1 cellular context compared by ENCODE assay signal in the genomic region with DNA sequence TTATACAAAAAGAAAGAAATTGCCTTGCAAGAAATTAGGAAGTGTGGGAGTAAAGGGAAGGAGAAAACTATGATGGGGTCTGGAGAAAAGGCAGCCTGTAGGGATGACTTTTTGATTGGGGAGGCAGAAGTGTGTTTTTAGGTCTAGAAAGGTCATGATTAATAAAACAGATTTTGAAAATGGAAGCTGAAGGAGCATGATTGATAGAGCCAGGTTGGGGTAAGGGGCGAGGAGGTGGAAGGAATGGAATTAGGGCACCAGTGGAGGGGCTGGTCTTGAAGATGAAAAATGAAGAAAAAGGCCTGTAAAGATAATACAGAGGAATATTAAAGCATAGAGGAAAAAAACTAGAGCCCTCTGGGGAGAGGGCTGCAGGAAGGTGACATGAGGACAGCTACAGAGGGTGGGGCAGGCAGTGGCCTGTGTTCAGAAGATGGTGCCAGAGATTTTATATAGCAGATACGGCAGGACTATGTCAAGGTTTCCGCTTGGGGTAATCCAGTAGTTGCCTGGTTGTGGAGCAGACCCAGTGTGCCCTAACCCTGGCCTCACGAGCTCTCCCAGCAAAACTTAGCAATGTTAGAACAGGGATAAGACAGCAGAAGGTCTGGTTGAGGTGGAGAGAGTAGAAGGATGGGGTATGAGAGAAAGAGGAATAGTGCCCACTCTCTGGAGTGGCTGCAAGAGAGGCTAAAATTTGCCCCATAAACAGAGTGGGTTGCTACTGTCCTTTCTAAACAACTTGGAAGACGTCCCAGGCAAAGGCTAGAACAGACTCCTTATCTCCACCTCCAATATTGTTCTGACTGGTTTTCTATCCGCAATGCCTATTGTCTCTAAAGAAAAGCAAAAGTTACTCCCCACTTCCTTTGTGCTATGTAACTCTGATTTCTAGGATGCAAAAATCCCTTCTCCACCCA.
TF ChIP-seq lines count a peak whose summit lies in the region.

No MANE protein-coding gene starts in this region.

TF ChIP-seq in K562, 482 proteins besides CTCF, POLR2A, EP300 and RAD21 (continues in another document):
- TF ChIP-seq SMAD1 (IDR thresholded peaks at IDR 0.05; ENCODE audit: low read depth, low read length, partially characterized antibody): no peak
- TF ChIP-seq, protein P1, sequence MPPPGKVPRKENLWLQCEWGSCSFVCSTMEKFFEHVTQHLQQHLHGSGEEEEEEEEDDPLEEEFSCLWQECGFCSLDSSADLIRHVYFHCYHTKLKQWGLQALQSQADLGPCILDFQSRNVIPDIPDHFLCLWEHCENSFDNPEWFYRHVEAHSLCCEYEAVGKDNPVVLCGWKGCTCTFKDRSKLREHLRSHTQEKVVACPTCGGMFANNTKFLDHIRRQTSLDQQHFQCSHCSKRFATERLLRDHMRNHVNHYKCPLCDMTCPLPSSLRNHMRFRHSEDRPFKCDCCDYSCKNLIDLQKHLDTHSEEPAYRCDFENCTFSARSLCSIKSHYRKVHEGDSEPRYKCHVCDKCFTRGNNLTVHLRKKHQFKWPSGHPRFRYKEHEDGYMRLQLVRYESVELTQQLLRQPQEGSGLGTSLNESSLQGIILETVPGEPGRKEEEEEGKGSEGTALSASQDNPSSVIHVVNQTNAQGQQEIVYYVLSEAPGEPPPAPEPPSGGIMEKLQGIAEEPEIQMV (tag; conservative IDR thresholded peaks at IDR 0.05; ENCODE audit: low read depth): 0 out of 2 replicates have a peak, but pooled peaks have one; percentile 24
- no peak for TF ChIP-seq NCOA4 (IDR thresholded peaks at IDR 0.05; ENCODE audit: partially characterized antibody)
- peak; percentile 35; the same call in 1 of the 2 replicates for TF ChIP-seq FOSL1 (tag; conservative IDR thresholded peaks at IDR 0.05)
- TF ChIP-seq, protein P2, sequence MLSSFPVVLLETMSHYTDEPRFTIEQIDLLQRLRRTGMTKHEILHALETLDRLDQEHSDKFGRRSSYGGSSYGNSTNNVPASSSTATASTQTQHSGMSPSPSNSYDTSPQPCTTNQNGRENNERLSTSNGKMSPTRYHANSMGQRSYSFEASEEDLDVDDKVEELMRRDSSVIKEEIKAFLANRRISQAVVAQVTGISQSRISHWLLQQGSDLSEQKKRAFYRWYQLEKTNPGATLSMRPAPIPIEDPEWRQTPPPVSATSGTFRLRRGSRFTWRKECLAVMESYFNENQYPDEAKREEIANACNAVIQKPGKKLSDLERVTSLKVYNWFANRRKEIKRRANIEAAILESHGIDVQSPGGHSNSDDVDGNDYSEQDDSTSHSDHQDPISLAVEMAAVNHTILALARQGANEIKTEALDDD (IDR thresholded peaks at IDR 0.05): peak; percentile 82
- TF ChIP-seq NCOA1 (IDR thresholded peaks at IDR 0.05; ENCODE audit: low read depth): peak; percentile 22; the same call in 1 of the 2 replicates
- TF ChIP-seq, protein P3, sequence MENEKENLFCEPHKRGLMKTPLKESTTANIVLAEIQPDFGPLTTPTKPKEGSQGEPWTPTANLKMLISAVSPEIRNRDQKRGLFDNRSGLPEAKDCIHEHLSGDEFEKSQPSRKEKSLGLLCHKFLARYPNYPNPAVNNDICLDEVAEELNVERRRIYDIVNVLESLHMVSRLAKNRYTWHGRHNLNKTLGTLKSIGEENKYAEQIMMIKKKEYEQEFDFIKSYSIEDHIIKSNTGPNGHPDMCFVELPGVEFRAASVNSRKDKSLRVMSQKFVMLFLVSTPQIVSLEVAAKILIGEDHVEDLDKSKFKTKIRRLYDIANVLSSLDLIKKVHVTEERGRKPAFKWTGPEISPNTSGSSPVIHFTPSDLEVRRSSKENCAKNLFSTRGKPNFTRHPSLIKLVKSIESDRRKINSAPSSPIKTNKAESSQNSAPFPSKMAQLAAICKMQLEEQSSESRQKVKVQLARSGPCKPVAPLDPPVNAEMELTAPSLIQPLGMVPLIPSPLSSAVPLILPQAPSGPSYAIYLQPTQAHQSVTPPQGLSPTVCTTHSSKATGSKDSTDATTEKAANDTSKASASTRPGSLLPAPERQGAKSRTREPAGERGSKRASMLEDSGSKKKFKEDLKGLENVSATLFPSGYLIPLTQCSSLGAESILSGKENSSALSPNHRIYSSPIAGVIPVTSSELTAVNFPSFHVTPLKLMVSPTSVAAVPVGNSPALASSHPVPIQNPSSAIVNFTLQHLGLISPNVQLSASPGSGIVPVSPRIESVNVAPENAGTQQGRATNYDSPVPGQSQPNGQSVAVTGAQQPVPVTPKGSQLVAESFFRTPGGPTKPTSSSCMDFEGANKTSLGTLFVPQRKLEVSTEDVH (IDR thresholded peaks at IDR 0.05; ENCODE audit: low read depth, partially characterized antibody): no peak
- TF ChIP-seq HDAC2 (IDR thresholded peaks at IDR 0.05): peak; percentile 66; the same call in 1 of the 2 replicates
- TF ChIP-seq MEF2D (tag; conservative IDR thresholded peaks at IDR 0.05; ENCODE audit: low read depth): peak; percentile 28; the same call in 1 of the 2 replicates
- TF ChIP-seq KLF1 (tag; IDR thresholded peaks at IDR 0.05): peak; percentile 67; the same call in 1 of the 2 replicates
- TF ChIP-seq SMARCE1 (IDR thresholded peaks at IDR 0.05): peak; percentile 60; the same call in 1 of the 2 replicates
- TF ChIP-seq HSF4 (CRISPR knock-in tag; IDR thresholded peaks at IDR 0.05; ENCODE audit: borderline replicate concordance): no peak
- TF ChIP-seq JUND (IDR thresholded peaks at IDR 0.05; ENCODE audit: borderline replicate concordance, low read depth, low read length): peak; percentile 16; the same call in 1 of the 2 replicates
- TF ChIP-seq JUND (tag; IDR thresholded peaks at IDR 0.05; ENCODE audit: borderline replicate concordance, low read depth, low read length): no peak; the same call in 2 of the 3 replicates
- TF ChIP-seq ZSCAN29 (IDR thresholded peaks at IDR 0.05): no peak
- TF ChIP-seq, protein P4, sequence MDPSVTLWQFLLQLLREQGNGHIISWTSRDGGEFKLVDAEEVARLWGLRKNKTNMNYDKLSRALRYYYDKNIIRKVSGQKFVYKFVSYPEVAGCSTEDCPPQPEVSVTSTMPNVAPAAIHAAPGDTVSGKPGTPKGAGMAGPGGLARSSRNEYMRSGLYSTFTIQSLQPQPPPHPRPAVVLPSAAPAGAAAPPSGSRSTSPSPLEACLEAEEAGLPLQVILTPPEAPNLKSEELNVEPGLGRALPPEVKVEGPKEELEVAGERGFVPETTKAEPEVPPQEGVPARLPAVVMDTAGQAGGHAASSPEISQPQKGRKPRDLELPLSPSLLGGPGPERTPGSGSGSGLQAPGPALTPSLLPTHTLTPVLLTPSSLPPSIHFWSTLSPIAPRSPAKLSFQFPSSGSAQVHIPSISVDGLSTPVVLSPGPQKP (CRISPR knock-in tag; IDR thresholded peaks at IDR 0.05): no peak
- TF ChIP-seq, protein P5, sequence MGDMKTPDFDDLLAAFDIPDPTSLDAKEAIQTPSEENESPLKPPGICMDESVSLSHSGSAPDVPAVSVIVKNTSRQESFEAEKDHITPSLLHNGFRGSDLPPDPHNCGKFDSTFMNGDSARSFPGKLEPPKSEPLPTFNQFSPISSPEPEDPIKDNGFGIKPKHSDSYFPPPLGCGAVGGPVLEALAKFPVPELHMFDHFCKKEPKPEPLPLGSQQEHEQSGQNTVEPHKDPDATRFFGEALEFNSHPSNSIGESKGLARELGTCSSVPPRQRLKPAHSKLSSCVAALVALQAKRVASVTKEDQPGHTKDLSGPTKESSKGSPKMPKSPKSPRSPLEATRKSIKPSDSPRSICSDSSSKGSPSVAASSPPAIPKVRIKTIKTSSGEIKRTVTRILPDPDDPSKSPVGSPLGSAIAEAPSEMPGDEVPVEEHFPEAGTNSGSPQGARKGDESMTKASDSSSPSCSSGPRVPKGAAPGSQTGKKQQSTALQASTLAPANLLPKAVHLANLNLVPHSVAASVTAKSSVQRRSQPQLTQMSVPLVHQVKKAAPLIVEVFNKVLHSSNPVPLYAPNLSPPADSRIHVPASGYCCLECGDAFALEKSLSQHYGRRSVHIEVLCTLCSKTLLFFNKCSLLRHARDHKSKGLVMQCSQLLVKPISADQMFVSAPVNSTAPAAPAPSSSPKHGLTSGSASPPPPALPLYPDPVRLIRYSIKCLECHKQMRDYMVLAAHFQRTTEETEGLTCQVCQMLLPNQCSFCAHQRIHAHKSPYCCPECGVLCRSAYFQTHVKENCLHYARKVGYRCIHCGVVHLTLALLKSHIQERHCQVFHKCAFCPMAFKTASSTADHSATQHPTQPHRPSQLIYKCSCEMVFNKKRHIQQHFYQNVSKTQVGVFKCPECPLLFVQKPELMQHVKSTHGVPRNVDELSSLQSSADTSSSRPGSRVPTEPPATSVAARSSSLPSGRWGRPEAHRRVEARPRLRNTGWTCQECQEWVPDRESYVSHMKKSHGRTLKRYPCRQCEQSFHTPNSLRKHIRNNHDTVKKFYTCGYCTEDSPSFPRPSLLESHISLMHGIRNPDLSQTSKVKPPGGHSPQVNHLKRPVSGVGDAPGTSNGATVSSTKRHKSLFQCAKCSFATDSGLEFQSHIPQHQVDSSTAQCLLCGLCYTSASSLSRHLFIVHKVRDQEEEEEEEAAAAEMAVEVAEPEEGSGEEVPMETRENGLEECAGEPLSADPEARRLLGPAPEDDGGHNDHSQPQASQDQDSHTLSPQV (IDR thresholded peaks at IDR 0.05): peak; percentile 67
- peak; percentile 74; the same call in 1 of the 2 replicates for TF ChIP-seq CTBP1 (IDR thresholded peaks at IDR 0.05; ENCODE audit: borderline replicate concordance)
- TF ChIP-seq NCOR1 (IDR thresholded peaks at IDR 0.05): peak; percentile 25; the same call in 1 of the 2 replicates
- TF ChIP-seq CBFA2T2 (conservative IDR thresholded peaks at IDR 0.05): 0 out of 2 replicates have a peak, but pooled peaks have one; percentile 22
- TF ChIP-seq RBM39 (optimal IDR thresholded peaks at IDR 0.05; ENCODE audit: low read depth, low read length): no peak
- TF ChIP-seq ARID1B (IDR thresholded peaks at IDR 0.05): peak; percentile 67
- TF ChIP-seq NR4A1 (CRISPR knock-in tag; IDR thresholded peaks at IDR 0.05): no peak
- peak; percentile 73 for TF ChIP-seq NR4A1 (tag; IDR thresholded peaks at IDR 0.05)
- TF ChIP-seq, protein P6, sequence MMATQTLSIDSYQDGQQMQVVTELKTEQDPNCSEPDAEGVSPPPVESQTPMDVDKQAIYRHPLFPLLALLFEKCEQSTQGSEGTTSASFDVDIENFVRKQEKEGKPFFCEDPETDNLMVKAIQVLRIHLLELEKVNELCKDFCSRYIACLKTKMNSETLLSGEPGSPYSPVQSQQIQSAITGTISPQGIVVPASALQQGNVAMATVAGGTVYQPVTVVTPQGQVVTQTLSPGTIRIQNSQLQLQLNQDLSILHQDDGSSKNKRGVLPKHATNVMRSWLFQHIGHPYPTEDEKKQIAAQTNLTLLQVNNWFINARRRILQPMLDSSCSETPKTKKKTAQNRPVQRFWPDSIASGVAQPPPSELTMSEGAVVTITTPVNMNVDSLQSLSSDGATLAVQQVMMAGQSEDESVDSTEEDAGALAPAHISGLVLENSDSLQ (IDR thresholded peaks at IDR 0.05): peak; percentile 40; the same call in 1 of the 2 replicates
- peak; percentile 75 for TF ChIP-seq ETV1 (tag; conservative IDR thresholded peaks at IDR 0.05; ENCODE audit: low read depth)
- TF ChIP-seq, protein P7, sequence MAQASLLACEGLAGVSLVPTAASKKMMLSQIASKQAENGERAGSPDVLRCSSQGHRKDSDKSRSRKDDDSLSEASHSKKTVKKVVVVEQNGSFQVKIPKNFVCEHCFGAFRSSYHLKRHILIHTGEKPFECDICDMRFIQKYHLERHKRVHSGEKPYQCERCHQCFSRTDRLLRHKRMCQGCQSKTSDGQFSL (CRISPR knock-in tag; IDR thresholded peaks at IDR 0.05): no peak
- TF ChIP-seq, protein P7 (tag; IDR thresholded peaks at IDR 0.05): peak in 1 of 2 experiments; percentile 59; a peak in 2 of 4 replicates
- no peak for TF ChIP-seq NR2C2 (CRISPR knock-in tag; IDR thresholded peaks at IDR 0.05)
- TF ChIP-seq NR2C2 (tag; IDR thresholded peaks at IDR 0.05): peak; percentile 65
- TF ChIP-seq ELF1 (tag; IDR thresholded peaks at IDR 0.05): no peak
- TF ChIP-seq GTF2E2 (tag; IDR thresholded peaks at IDR 0.05): no peak
- peak; percentile 71 for TF ChIP-seq RBBP5 (IDR thresholded peaks at IDR 0.05; ENCODE audit: borderline replicate concordance, insufficient read depth, low read length, poor library complexity, severe bottlenecking)
